13 cellular contexts compared by ENCODE assay signal in genomic region chr12:59651230-59651920, GRCh38. TPM values are rescaled to one million over a fixed set of nuclear protein-coding genes. Genes with fewer than 3 reads are reported as not detected.
A peak's percentile ranks its signal among the peaks of the same experiment; 100 is the strongest.
DNase-seq lines count a peak whose midpoint lies in the region; ATAC-seq, FAIRE-seq and TF ChIP-seq lines count a peak whose summit lies in the region.
"Had no signal": no experiment of that assay in that cellular context is flagged by ENCODE, and none has a peak within 500 bp of the region (broad histone marks: within the 10 kb centered on the region; RNA-seq: fewer than 3 reads in every experiment).

No MANE protein-coding gene starts in this region.

- TF ChIP-seq EP300 in HepG2 (IDR thresholded peaks at IDR 0.05; ENCODE audit: low read depth in 2 of 2, low read length in 2 of 2) = no peak
- no peak for TF ChIP-seq EP300 in HepG2 (CRISPR knock-in tag; IDR thresholded peaks at IDR 0.05; ENCODE audit: borderline replicate concordance)

- no peak for TF ChIP-seq CTCF in HepG2 (CRISPR knock-in tag; IDR thresholded peaks at IDR 0.05)

- TF ChIP-seq POLR2A in HepG2 (IDR thresholded peaks at IDR 0.05; ENCODE audit: insufficient read depth in 1 of 2, low read depth in 2 of 2, low read length in 2 of 2) = no peak

- H3K36me3 ChIP-seq in HepG2 (replicated peaks in 1 of 2; ENCODE audit: control insufficient read depth in 1 of 2, insufficient read depth in 2 of 2, low read length in 2 of 2) = no peaks in the 10 kb centered on the region

- H3K9me3 ChIP-seq in HepG2 (ENCODE audit: low read length) = peaks cover 36% of the 10 kb centered on the region

- POLR2A ChIA-PET in HepG2 (lab: Yijun Ruan, JAX) = no interaction called here

- no peaks in the 10 kb centered on the region for H3K79me2 ChIP-seq in HepG2 (ENCODE audit: insufficient read depth, low read length)

- no peaks in the 10 kb centered on the region for H4K20me1 ChIP-seq in HepG2 (ENCODE audit: insufficient read depth, low read length)

- no TSS peak for BruUV-seq in HepG2 (replicated peaks; lab: Mats Ljungman, UMichigan)

- no peak overlapping the region for H3K4me3 ChIP-seq in HepG2 (replicated peaks in 1 of 3; ENCODE audit: insufficient read depth in 1 of 3, low read depth in 2 of 3, low read length in 3 of 3)

- H3K9ac ChIP-seq in HepG2 (ENCODE audit: insufficient read depth, low read depth, low read length) = no peak overlapping the region

- ATAC-seq in HG03354 (IDR thresholded peaks at IDR 0.05; ENCODE audit: poor library complexity, severe bottlenecking, unreplicated experiment) (peak; percentile 45), HepG2 (no peak), HG03432 (IDR thresholded peaks at IDR 0.05; ENCODE audit: unreplicated experiment) (no peak)

- 0% methylated on average over 1 of the region's 1 CpG for WGBS in HepG2 (ENCODE audit: low lambda C conversion rate)

- H2AFZ ChIP-seq in HepG2 (ENCODE audit: low read length) = no peak overlapping the region

- in situ Hi-C loops in HepG2 (cut with HindIII; ENCODE audit: extremely low pct_ligation_motif_present, low pct_unique_long_range_greater_than_20kb) = no loop called here

- CTCF ChIA-PET in HepG2 (lab: Yijun Ruan, JAX; ENCODE audit: low intra/inter-chr PET ratio, low total read pairs) = no interaction called here

- DNase-seq in AG08396 (ENCODE audit: low spot score) (peak; percentile 8), cerebellar cortex (ENCODE audit: low spot score) (peak; percentile 6), HepG2 (ENCODE audit: low spot score) (peak; percentile 9), DMS79 (lab: John Stamatoyannopoulos, UW) (no peak), NCI-H1694 (lab: John Stamatoyannopoulos, UW) (no peak)
- DNase-seq in activated effector memory CD4-positive, alpha-beta T cell treated with anti-CD3 and anti-CD28 coated beads, Interleukin-2, amount 50 U/mL, for 16 hours = no peak
- DNase-seq: activated CD4-positive, alpha-beta T cell treated with anti-CD3 and anti-CD28 coated beads for 48 hours; activated naive CD4-positive, alpha-beta T cell treated with anti-CD3 and anti-CD28 coated beads, Interleukin-2, amount 50 U/mL, for 16 hours; CD8-positive, alpha-beta memory T cell; islet precursor cell; NCI-H2171 had no signal

- no peak for FAIRE-seq in HepG2 (lab: Jason Lieb, UNC)

- H3K27ac ChIP-seq in HepG2 (ENCODE audit: extremely low read length, insufficient read depth, low read length) = no peak overlapping the region

- intact Hi-C loops in HepG2 (cut with micrococcal nuclease; ENCODE audit: unreplicated experiment) = no loop called here

- no peak for TF ChIP-seq RAD21 in HepG2 (CRISPR knock-in tag; IDR thresholded peaks at IDR 0.05)

- H3K4me1 ChIP-seq in HepG2 (ENCODE audit: insufficient read depth, low read length) = peaks cover 17% of the 10 kb centered on the region

- H3K4me2 ChIP-seq in HepG2 (ENCODE audit: low read depth, low read length) = no peak overlapping the region

- no peaks in the 10 kb centered on the region for H3K27me3 ChIP-seq in HepG2 (ENCODE audit: control insufficient read depth in 1 of 2, insufficient read depth in 2 of 2, low read length in 2 of 2)

TF ChIP-seq in HepG2, 621 proteins besides CTCF, POLR2A, EP300 and RAD21:
- TF ChIP-seq SOX13 (IDR thresholded peaks at IDR 0.05) = no peak
- peak in 1 of 2 experiments; percentile 47; a peak in 1 of 4 replicates for TF ChIP-seq SOX13 (CRISPR knock-in tag; conservative IDR thresholded peaks at IDR 0.05 in 1 of 2, IDR thresholded peaks at IDR 0.05 in 1 of 2)
- no peak for TF ChIP-seq ZNF414 (CRISPR knock-in tag; IDR thresholded peaks at IDR 0.05)

RNA-seq across cellular contexts. Expression of gene SLC16A7, which starts 55.5 kb away (rescaled TPM):
- total RNA-seq in HepG2 (2016; rRNA removed; fragmentation: Illumina TruSeq; extraction: Trizol) = 1.3 TPM in 2 replicates
- total RNA-seq in HepG2 (2016; cell fraction: cytosol; rRNA removed; fragmentation: Illumina TruSeq; extraction: Trizol; ENCODE audit: low read depth) = 0.10 and 0.18 TPM in 2 replicates
- 1.4 and 1.5 TPM in 2 replicates for total RNA-seq in HepG2 (2016; cell fraction: insoluble cytoplasmic fraction; rRNA removed; fragmentation: Illumina TruSeq; extraction: Trizol)
- 0.45 and 0.46 TPM in 2 replicates for total RNA-seq in HepG2 (2016; cell fraction: membrane; rRNA removed; fragmentation: Illumina TruSeq; extraction: Trizol)
- total RNA-seq in HepG2 (2016; cell fraction: nucleus; rRNA removed; fragmentation: Illumina TruSeq; extraction: Trizol) = 1.6 and 2.1 TPM in 2 replicates
- 0.99 and 1.6 TPM in 2 replicates for polyA plus RNA-seq in HepG2 (2011; rRNA removed)
- 0.79 and 0.86 TPM in 2 replicates for polyA plus RNA-seq in HepG2 (2011; cell fraction: cytosol; rRNA removed)
- polyA plus RNA-seq in HepG2 (2011; cell fraction: nucleus; rRNA removed) = 0.53 and 0.55 TPM in 2 replicates
- polyA plus RNA-seq in HepG2 (2012) = 0.19 and 1.5 TPM in 2 replicates
- polyA plus RNA-seq in HepG2 (2016; cell fraction: cytosol; fragmentation: Illumina TruSeq; extraction: Trizol; ENCODE audit: low read depth) = 0.02 and 0.10 TPM in 2 replicates
- polyA plus RNA-seq in HepG2 (2016; cell fraction: insoluble cytoplasmic fraction; fragmentation: Illumina TruSeq; extraction: Trizol; ENCODE audit: low read depth) = 0.19 and 0.42 TPM in 2 replicates
- 0.17 TPM in 1 of 2 replicates, not detected in the other for polyA plus RNA-seq in HepG2 (2016; cell fraction: membrane; fragmentation: Illumina TruSeq; extraction: Trizol; ENCODE audit: low read depth)
- polyA plus RNA-seq in HepG2 (2016; cell fraction: nucleus; fragmentation: Illumina TruSeq; extraction: Trizol; ENCODE audit: insufficient read depth, low read depth) = 0.39 and 0.55 TPM in 2 replicates
- polyA minus RNA-seq in HepG2 (2011; rRNA and poly(A)+ RNA removed; ENCODE audit: low replicate concordance) = 6.9 and 63.8 TPM in 2 replicates
- polyA minus RNA-seq in HepG2 (2011; cell fraction: cytosol; rRNA and poly(A)+ RNA removed) = 2.7 and 4.1 TPM in 2 replicates
- 8.6 and 9.3 TPM in 2 replicates for polyA minus RNA-seq in HepG2 (2011; cell fraction: nucleus; rRNA and poly(A)+ RNA removed)

Comparison
In these comparisons a context has a peak if more than half of its experiments do, and no peak if none do; other contexts are left out.
1. DNase-seq: peak in AG08396 (single experiment), cerebellar cortex (single experiment) and HepG2 (single experiment); none in DMS79 (single experiment), NCI-H1694 (single experiment) and activated effector memory CD4-positive, alpha-beta T cell treated with anti-CD3 and anti-CD28 coated beads, Interleukin-2, amount 50 U/mL, for 16 hours (single experiment).